7 cellular contexts compared by ENCODE assay signal in the genomic region with DNA sequence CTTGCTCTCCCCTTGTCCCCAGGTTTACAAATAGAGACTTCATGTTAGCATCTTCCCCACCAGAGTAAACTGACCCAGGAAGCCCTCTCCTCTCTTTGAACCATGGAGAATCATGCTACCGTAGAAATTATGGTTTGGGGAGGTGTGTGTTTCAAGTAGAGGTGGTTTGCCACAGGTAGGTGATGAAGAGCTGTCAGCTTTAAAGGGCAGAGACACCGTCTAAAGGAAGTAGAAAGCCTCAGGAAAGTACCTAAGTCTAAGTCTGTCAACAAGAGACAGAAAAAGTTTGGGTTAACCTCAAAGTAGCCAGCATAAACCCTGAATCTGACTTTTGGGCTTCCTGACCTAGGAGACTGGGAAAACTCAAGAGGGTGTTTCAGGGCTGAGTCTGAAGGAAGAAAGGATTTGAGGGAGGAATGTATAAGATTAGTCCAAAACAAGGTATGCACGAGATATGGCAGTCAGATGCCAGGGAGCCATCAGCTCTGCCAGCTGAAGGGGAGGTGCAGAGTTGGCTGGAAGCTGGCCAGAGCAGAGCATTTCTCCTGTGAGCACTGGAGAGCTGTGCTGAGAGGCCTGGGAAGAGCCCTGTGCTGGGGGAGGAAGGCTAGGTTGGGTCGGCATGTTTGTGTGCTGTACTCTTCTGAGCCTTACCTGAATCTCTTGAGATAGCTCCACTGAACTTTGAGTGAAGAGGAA. TPM values are rescaled to one million over a fixed set of nuclear protein-coding genes. Genes with fewer than 3 reads are reported as not detected.
DNase-seq lines count a peak whose midpoint lies in the region; TF ChIP-seq lines count a peak whose summit lies in the region.

No MANE protein-coding gene starts in this region.

- H3K36me3 Mint-ChIP-seq in progenitor cell of endocrine pancreas (ENCODE audit: insufficient read depth), result peaks cover 1% of the 10 kb centered on the region

- H3K27ac Mint-ChIP-seq in progenitor cell of endocrine pancreas, result peak overlapping the region; percentile 100

- no peaks in the 10 kb centered on the region for H3K9me3 Mint-ChIP-seq in progenitor cell of endocrine pancreas (ENCODE audit: low read depth)

- H3K4me3 Mint-ChIP-seq in progenitor cell of endocrine pancreas (ENCODE audit: low read depth), result peak overlapping the region; percentile 43

- H3K4me1 Mint-ChIP-seq in progenitor cell of endocrine pancreas (ENCODE audit: low read depth), result peaks cover 61% of the 10 kb centered on the region

- DNase-seq in GM13976 (ENCODE audit: low spot score) (peak; percentile 41), HUDEP-2 (lab: John Stamatoyannopoulos, UW; ENCODE audit: unreplicated experiment in 76 of 76) (peak in 71 of 76 experiments; percentile 34 to 85 (median 72)), fibroblast of gingiva (ENCODE audit: low read depth) (peak; percentile 31), progenitor cell of endocrine pancreas (ENCODE audit: low spot score, unreplicated experiment) (no peak), T1000 (lab: John Stamatoyannopoulos, UW) (no peak), NCI-H1436 treated with DMSO at 0.1 percent for 48 hours (lab: John Stamatoyannopoulos, UW) (no peak)
- DNase-seq in activated CD4-positive, alpha-beta T cell treated with anti-CD3 and anti-CD28 coated beads, Interleukin-2, amount 50 U/mL, for 48 hours, result peak; percentile 48 to 54

- no peaks in the 10 kb centered on the region for H3K27me3 Mint-ChIP-seq in progenitor cell of endocrine pancreas

- no peak for TF ChIP-seq CTCF in GM13976 (IDR thresholded peaks at IDR 0.05; ENCODE audit: borderline replicate concordance, control extremely low read depth, extremely low read depth, insufficient read depth, missing control alignments)
- no peak for TF ChIP-seq CTCF in progenitor cell of endocrine pancreas (IDR thresholded peaks at IDR 0.05; ENCODE audit: unreplicated experiment)

- in situ Hi-C loops in GM13976 (cut with MboI; ENCODE audit: low sequenced_read_pairs, unreplicated experiment), result loop anchor here (10.0 kb wide), 1 partner anchor 51 kb away; no protein-coding TSS in a partner anchor

RNA-seq across cellular contexts. Expression of gene ADAMTSL4, which starts 14.3 kb away (rescaled TPM):
- total RNA-seq in progenitor cell of endocrine pancreas, result 5.5 and 6.9 TPM in 2 replicates

RNA-seq across cellular contexts. Expression of gene MCL1, which starts 15.9 kb away (rescaled TPM):
- total RNA-seq in progenitor cell of endocrine pancreas, result 204 and 212 TPM in 2 replicates

RNA-seq across cellular contexts. Expression of gene FALEC, which starts 47.9 kb away (rescaled TPM):
- total RNA-seq in progenitor cell of endocrine pancreas, result 0.57 TPM in 1 of 2 replicates, not detected in the other

RNA-seq across cellular contexts. Expression of gene ECM1, which starts 55.6 kb away (rescaled TPM):
- 1.9 and 2.1 TPM in 2 replicates for total RNA-seq in progenitor cell of endocrine pancreas

Comparison
In these comparisons a context has a peak if more than half of its experiments do, and no peak if none do; other contexts are left out.
1. DNase-seq: peak in GM13976 (single experiment), HUDEP-2 (71 of 76), activated CD4-positive, alpha-beta T cell treated with anti-CD3 and anti-CD28 coated beads, Interleukin-2, amount 50 U/mL, for 48 hours (2 of 2) and fibroblast of gingiva (single experiment); none in progenitor cell of endocrine pancreas (single experiment), T1000 (single experiment) and NCI-H1436 treated with DMSO at 0.1 percent for 48 hours (single experiment).